ENCODE assay signal across 1 cellular context in genomic region chr16:81465375-81465943, GRCh38.
A peak's percentile ranks its signal among the peaks of the same experiment; 100 is the strongest.
TF ChIP-seq lines count a peak whose summit lies in the region.

No MANE protein-coding gene starts in this region.

TF ChIP-seq in HepG2, 621 proteins besides CTCF, POLR2A, EP300 and RAD21 (continued from another document and continues in another):
- TF ChIP-seq TEF (CRISPR knock-in tag; IDR thresholded peaks at IDR 0.05), result no peak
- TF ChIP-seq GLI4 (CRISPR knock-in tag; IDR thresholded peaks at IDR 0.05; ENCODE audit: borderline replicate concordance), result no peak
- TF ChIP-seq KDM6A (CRISPR knock-in tag; IDR thresholded peaks at IDR 0.05; ENCODE audit: low read depth), result no peak
- TF ChIP-seq ZNF792 (CRISPR knock-in tag; IDR thresholded peaks at IDR 0.05), result no peak
- no peak for TF ChIP-seq BATF2 (CRISPR knock-in tag; IDR thresholded peaks at IDR 0.05)
- 0 out of 2 replicates have a peak, but pooled peaks have one; percentile 43 for TF ChIP-seq BRF2 (CRISPR knock-in tag; IDR thresholded peaks at IDR 0.05)
- no peak for TF ChIP-seq ZHX2 (IDR thresholded peaks at IDR 0.05; ENCODE audit: low read depth)
- TF ChIP-seq ZHX2 (CRISPR knock-in tag; IDR thresholded peaks at IDR 0.05; ENCODE audit: borderline replicate concordance), result no peak
- TF ChIP-seq PAX8 (CRISPR knock-in tag; IDR thresholded peaks at IDR 0.05; ENCODE audit: borderline replicate concordance), result 0 out of 2 replicates have a peak, but pooled peaks have one; percentile 60
- TF ChIP-seq ELK4 (CRISPR knock-in tag; IDR thresholded peaks at IDR 0.05; ENCODE audit: borderline replicate concordance), result no peak
- 0 out of 2 replicates have a peak, but pooled peaks have one; percentile 24 for TF ChIP-seq SMYD3 (CRISPR knock-in tag; IDR thresholded peaks at IDR 0.05)
- no peak for TF ChIP-seq ZBTB1 (CRISPR knock-in tag; IDR thresholded peaks at IDR 0.05; ENCODE audit: borderline replicate concordance)
- TF ChIP-seq ZNF747 (CRISPR knock-in tag; IDR thresholded peaks at IDR 0.05; ENCODE audit: borderline replicate concordance), result no peak
- TF ChIP-seq ZNF234 (CRISPR knock-in tag; conservative IDR thresholded peaks at IDR 0.05), result no peak
- TF ChIP-seq CBFB (CRISPR knock-in tag; IDR thresholded peaks at IDR 0.05), result peak; percentile 54; the same call in 1 of the 2 replicates
- no peak for TF ChIP-seq ZNF446 (CRISPR knock-in tag; IDR thresholded peaks at IDR 0.05)
- TF ChIP-seq CHD4 (IDR thresholded peaks at IDR 0.05; ENCODE audit: borderline replicate concordance, low read length), result no peak
- peak; percentile 48; the same call in 1 of the 2 replicates for TF ChIP-seq JUN (CRISPR knock-in tag; IDR thresholded peaks at IDR 0.05)
- TF ChIP-seq ATF2 (CRISPR knock-in tag; IDR thresholded peaks at IDR 0.05), result peak; percentile 39; the same call in 1 of the 2 replicates
- TF ChIP-seq ZBTB49 (CRISPR knock-in tag; IDR thresholded peaks at IDR 0.05; ENCODE audit: borderline replicate concordance), result no peak
- no peak for TF ChIP-seq ZNF780A (CRISPR knock-in tag; IDR thresholded peaks at IDR 0.05)
- no peak for TF ChIP-seq IKZF5 (CRISPR knock-in tag; IDR thresholded peaks at IDR 0.05)
- TF ChIP-seq ZNF121 (CRISPR knock-in tag; IDR thresholded peaks at IDR 0.05), result peak; percentile 94
- 0 out of 2 replicates have a peak, but pooled peaks have one; percentile 17 for TF ChIP-seq PHF21A (CRISPR knock-in tag; IDR thresholded peaks at IDR 0.05)
- no peak for TF ChIP-seq SNAPC5 (CRISPR knock-in tag; IDR thresholded peaks at IDR 0.05; ENCODE audit: borderline replicate concordance)
- TF ChIP-seq GATAD2A (CRISPR knock-in tag; IDR thresholded peaks at IDR 0.05), result peak; percentile 76
- no peak for TF ChIP-seq ATF3 (CRISPR knock-in tag; IDR thresholded peaks at IDR 0.05)
- no peak for TF ChIP-seq ZNF720 (CRISPR knock-in tag; IDR thresholded peaks at IDR 0.05)
- TF ChIP-seq CREM (IDR thresholded peaks at IDR 0.05), result no peak
- no peak for TF ChIP-seq CREM (CRISPR knock-in tag; IDR thresholded peaks at IDR 0.05)
- TF ChIP-seq NKX3-1 (CRISPR knock-in tag; IDR thresholded peaks at IDR 0.05), result no peak
- TF ChIP-seq ZBTB34 (CRISPR knock-in tag; IDR thresholded peaks at IDR 0.05), result peak; percentile 92
- TF ChIP-seq RXRB (CRISPR knock-in tag; IDR thresholded peaks at IDR 0.05; ENCODE audit: borderline replicate concordance), result peak; percentile 45
- TF ChIP-seq ATF4 (CRISPR knock-in tag; IDR thresholded peaks at IDR 0.05), result no peak
- 0 out of 2 replicates have a peak, but pooled peaks have one; percentile 48 for TF ChIP-seq TARDBP (CRISPR knock-in tag; IDR thresholded peaks at IDR 0.05)
- no peak for TF ChIP-seq MAFF (IDR thresholded peaks at IDR 0.05; ENCODE audit: low read depth, low read length)
- no peak for TF ChIP-seq TOE1 (CRISPR knock-in tag; IDR thresholded peaks at IDR 0.05)
- no peak for TF ChIP-seq ZBTB25 (CRISPR knock-in tag; IDR thresholded peaks at IDR 0.05)
- TF ChIP-seq ZNF850 (CRISPR knock-in tag; conservative IDR thresholded peaks at IDR 0.05), result no peak
- TF ChIP-seq MTA1 (CRISPR knock-in tag; IDR thresholded peaks at IDR 0.05; ENCODE audit: borderline replicate concordance), result peak; percentile 85; the same call in 1 of the 2 replicates
- TF ChIP-seq KLF15 (CRISPR knock-in tag; IDR thresholded peaks at IDR 0.05; ENCODE audit: borderline replicate concordance), result no peak
- TF ChIP-seq PREB (CRISPR knock-in tag; IDR thresholded peaks at IDR 0.05), result no peak
